ENCODE assay signal across 1 cellular context in the genomic region with DNA sequence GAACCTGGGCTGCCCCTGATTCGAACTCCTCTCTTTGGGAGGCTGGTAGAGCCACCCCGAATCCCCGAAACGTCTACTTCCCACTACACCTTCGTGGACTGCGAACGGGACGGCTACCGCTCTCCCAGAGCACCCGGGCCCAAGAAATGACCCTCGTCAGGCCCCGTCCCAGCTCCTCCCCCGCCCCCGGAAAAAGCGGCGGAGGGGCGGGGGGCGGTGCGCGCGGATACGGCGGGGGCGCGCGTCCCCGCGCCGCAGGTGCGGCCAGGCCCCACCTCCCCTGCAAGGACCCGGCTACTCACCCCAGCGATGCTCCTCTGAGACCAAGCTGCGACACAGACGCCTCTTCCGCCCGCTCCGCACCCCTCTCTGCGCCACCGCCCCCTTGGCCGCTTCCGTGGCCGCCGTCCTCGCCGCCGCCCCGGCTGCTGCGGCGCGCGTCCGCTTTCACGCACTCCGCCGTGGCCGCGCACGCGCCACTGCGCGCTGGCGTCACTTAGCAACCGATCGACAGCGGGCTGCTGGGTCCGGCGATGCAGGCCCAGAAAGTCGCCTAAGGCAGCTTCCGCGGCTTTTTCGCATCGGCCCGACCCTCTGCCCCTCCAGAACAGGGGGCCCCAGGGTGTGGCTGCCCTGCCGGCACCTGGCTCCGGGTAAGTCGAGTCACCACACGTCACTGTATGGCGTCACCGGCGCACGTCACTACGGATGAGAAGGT.
TF ChIP-seq lines count a peak whose summit lies in the region.

A gene (minus strand): TSS at position 432 of the 718 bp plus-strand sequence.

TF ChIP-seq in K562, 482 proteins besides CTCF, POLR2A, EP300 and RAD21 (continued from another document):
- TF ChIP-seq, protein P1, sequence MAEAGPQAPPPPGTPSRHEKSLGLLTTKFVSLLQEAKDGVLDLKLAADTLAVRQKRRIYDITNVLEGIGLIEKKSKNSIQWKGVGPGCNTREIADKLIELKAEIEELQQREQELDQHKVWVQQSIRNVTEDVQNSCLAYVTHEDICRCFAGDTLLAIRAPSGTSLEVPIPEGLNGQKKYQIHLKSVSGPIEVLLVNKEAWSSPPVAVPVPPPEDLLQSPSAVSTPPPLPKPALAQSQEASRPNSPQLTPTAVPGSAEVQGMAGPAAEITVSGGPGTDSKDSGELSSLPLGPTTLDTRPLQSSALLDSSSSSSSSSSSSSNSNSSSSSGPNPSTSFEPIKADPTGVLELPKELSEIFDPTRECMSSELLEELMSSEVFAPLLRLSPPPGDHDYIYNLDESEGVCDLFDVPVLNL (CRISPR knock-in tag; IDR thresholded peaks at IDR 0.05; ENCODE audit: low read depth), result no peak
- no peak for TF ChIP-seq BMI1 (IDR thresholded peaks at IDR 0.05; ENCODE audit: low read length)
- TF ChIP-seq HDAC2 (IDR thresholded peaks at IDR 0.05), result no peak
- TF ChIP-seq SREBF2 (CRISPR knock-in tag; IDR thresholded peaks at IDR 0.05), result no peak
- TF ChIP-seq ZFP36 (IDR thresholded peaks at IDR 0.05; ENCODE audit: low read depth, low read length, partially characterized antibody), result no peak
- no peak for TF ChIP-seq YBX1 (IDR thresholded peaks at IDR 0.05)
- no peak for TF ChIP-seq TAF7 (tag; IDR thresholded peaks at IDR 0.05)
- no peak for TF ChIP-seq PTRF (tag; IDR thresholded peaks at IDR 0.05)
- TF ChIP-seq RBM14 (IDR thresholded peaks at IDR 0.05; ENCODE audit: borderline replicate concordance, insufficient read depth, low read depth, low read length), result no peak
- TF ChIP-seq FOXK1 (CRISPR knock-in tag; IDR thresholded peaks at IDR 0.05; ENCODE audit: borderline replicate concordance), result no peak
- TF ChIP-seq NRF1 (conservative IDR thresholded peaks at IDR 0.05 in 1 of 2, IDR thresholded peaks at IDR 0.05 in 1 of 2), result peak; percentile 91 to 92
- no peak for TF ChIP-seq PURB (CRISPR knock-in tag; IDR thresholded peaks at IDR 0.05; ENCODE audit: low read depth)
- no peak for TF ChIP-seq CCAR2 (IDR thresholded peaks at IDR 0.05; ENCODE audit: low read depth, low read length)
- no peak for TF ChIP-seq MAFG (tag; conservative IDR thresholded peaks at IDR 0.05)
- TF ChIP-seq JUN (IDR thresholded peaks at IDR 0.05; ENCODE audit: borderline replicate concordance, low read depth, low read length), result no peak
- TF ChIP-seq JUN (CRISPR knock-in tag; IDR thresholded peaks at IDR 0.05; ENCODE audit: borderline replicate concordance), result peak; percentile 79; the same call in 1 of the 2 replicates
- TF ChIP-seq MCM7 (IDR thresholded peaks at IDR 0.05), result no peak
- no peak for TF ChIP-seq XRCC3 (IDR thresholded peaks at IDR 0.05)
- TF ChIP-seq NONO (IDR thresholded peaks at IDR 0.05; ENCODE audit: low read depth in 2 of 2, low read length in 1 of 2), result no peak; a peak in 1 of 4 replicates
- TF ChIP-seq, protein P2, sequence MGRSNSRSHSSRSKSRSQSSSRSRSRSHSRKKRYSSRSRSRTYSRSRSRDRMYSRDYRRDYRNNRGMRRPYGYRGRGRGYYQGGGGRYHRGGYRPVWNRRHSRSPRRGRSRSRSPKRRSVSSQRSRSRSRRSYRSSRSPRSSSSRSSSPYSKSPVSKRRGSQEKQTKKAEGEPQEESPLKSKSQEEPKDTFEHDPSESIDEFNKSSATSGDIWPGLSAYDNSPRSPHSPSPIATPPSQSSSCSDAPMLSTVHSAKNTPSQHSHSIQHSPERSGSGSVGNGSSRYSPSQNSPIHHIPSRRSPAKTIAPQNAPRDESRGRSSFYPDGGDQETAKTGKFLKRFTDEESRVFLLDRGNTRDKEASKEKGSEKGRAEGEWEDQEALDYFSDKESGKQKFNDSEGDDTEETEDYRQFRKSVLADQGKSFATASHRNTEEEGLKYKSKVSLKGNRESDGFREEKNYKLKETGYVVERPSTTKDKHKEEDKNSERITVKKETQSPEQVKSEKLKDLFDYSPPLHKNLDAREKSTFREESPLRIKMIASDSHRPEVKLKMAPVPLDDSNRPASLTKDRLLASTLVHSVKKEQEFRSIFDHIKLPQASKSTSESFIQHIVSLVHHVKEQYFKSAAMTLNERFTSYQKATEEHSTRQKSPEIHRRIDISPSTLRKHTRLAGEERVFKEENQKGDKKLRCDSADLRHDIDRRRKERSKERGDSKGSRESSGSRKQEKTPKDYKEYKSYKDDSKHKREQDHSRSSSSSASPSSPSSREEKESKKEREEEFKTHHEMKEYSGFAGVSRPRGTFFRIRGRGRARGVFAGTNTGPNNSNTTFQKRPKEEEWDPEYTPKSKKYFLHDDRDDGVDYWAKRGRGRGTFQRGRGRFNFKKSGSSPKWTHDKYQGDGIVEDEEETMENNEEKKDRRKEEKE (IDR thresholded peaks at IDR 0.05; ENCODE audit: borderline replicate concordance in 1 of 2, control insufficient read depth in 1 of 2, low read depth in 2 of 2, low read length in 1 of 2), result no peak
- TF ChIP-seq SRSF1 (IDR thresholded peaks at IDR 0.05; ENCODE audit: low read depth, low read length), result no peak
- TF ChIP-seq ZSCAN32 (CRISPR knock-in tag; IDR thresholded peaks at IDR 0.05), result no peak
- no peak for TF ChIP-seq ILF3 (IDR thresholded peaks at IDR 0.05; ENCODE audit: borderline replicate concordance)
- TF ChIP-seq, protein P3, sequence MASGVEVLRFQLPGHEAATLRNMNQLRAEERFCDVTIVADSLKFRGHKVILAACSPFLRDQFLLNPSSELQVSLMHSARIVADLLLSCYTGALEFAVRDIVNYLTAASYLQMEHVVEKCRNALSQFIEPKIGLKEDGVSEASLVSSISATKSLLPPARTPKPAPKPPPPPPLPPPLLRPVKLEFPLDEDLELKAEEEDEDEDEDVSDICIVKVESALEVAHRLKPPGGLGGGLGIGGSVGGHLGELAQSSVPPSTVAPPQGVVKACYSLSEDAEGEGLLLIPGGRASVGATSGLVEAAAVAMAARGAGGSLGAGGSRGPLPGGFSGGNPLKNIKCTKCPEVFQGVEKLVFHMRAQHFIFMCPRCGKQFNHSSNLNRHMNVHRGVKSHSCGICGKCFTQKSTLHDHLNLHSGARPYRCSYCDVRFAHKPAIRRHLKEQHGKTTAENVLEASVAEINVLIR (CRISPR knock-in tag; IDR thresholded peaks at IDR 0.05), result peak; percentile 83
- peak; percentile 33; the same call in 1 of the 2 replicates for TF ChIP-seq SAFB (IDR thresholded peaks at IDR 0.05; ENCODE audit: borderline replicate concordance, low read depth, low read length)
- TF ChIP-seq, protein P4, sequence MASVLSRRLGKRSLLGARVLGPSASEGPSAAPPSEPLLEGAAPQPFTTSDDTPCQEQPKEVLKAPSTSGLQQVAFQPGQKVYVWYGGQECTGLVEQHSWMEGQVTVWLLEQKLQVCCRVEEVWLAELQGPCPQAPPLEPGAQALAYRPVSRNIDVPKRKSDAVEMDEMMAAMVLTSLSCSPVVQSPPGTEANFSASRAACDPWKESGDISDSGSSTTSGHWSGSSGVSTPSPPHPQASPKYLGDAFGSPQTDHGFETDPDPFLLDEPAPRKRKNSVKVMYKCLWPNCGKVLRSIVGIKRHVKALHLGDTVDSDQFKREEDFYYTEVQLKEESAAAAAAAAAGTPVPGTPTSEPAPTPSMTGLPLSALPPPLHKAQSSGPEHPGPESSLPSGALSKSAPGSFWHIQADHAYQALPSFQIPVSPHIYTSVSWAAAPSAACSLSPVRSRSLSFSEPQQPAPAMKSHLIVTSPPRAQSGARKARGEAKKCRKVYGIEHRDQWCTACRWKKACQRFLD (CRISPR knock-in tag; IDR thresholded peaks at IDR 0.05), result peak; percentile 94
- no peak for TF ChIP-seq ZNF445 (CRISPR knock-in tag; IDR thresholded peaks at IDR 0.05; ENCODE audit: low read depth)
- TF ChIP-seq, protein P5, sequence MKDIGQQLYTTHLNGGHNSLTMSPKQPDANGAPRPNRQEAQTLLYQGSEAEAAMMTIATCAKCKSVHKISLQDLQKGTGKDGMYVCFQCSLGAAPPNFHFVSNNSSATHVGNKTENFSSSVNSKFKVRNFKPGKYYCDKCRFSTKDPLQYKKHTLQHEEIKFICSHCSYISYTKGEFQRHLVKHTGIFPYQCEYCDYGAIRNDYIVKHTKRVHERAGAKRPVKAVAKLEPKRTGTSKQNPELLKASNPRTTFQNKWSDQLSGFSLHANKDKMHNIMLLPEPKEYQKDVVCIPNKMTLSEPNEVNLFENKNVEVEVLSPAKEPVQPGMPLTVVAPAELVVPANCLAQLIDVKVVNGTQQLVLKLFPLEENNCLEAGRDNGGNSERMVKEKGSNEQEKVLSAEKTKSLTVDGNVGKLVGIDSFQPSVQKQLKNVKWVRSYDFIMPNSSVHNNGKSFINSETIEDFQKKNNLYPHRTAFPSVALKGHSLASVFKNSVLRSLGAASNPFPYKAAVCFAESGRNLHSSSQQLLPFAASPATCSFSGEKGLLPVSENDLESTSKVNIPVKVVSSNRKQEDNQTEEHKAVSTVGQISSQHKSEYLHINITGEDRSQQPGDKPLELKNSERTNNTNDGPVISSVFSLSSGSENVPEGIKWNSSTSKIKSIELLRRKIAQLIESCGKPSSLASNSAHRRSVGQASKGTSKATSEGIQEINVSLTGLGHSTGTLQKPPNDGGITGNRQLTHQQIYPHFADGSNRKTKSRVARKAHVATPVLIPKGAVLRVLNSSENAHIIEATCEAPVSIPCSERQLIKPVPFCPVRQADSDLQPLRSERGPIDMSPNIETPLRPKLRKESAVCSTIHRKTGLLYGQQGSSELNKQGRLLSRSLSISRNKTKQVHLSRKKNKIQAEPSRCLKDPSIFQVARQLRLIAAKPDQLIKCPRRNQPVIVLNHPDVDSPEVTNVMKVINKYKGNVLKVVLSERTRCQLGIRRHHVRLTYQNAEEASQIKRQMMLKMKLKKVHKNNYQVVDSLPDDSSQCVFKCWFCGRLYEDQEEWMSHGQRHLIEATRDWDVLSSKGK (CRISPR knock-in tag; IDR thresholded peaks at IDR 0.05), result no peak
TF ChIP-seq in K562: peak in this region for 95.
